ENCODE assay signal across 8 cellular contexts in genomic region chr4:152535903-152536544, GRCh38. TPM values are rescaled to one million over a fixed set of nuclear protein-coding genes. Genes with fewer than 3 reads are reported as not detected.
A peak's percentile ranks its signal among the peaks of the same experiment; 100 is the strongest.
DNase-seq lines count a peak whose midpoint lies in the region; ATAC-seq lines count a peak whose summit lies in the region.

TSS of gene FBXW7 (minus strand) at chr4:152536092. CDS start at chr4:152411803, 124,289 bp downstream.

- H3K36me3 ChIP-seq in CD8-positive, alpha-beta memory T cell (ENCODE audit: insufficient read depth, low read length) = no peaks in the 10 kb centered on the region

- peaks cover 0 to 7% of the 10 kb centered on the region in 2 donors for H3K27me3 Mint-ChIP-seq in CD8-positive, alpha-beta memory T cell

- peak within 1 kb of the TSS; percentile 98 for H3K27ac ChIP-seq in CD8-positive, alpha-beta memory T cell (ENCODE audit: low read depth, low read length)

- peak; percentile 78 for ATAC-seq in GM19468 (IDR thresholded peaks at IDR 0.05; ENCODE audit: extremely low read depth, unreplicated experiment)

- DNase-seq in CD8-positive, alpha-beta memory T cell = peak; percentile 98 to 100 (median 100)
- peak; percentile 92 for DNase-seq in HS-5 (ENCODE audit: low read depth)
- DNase-seq in NK-92 treated with Interleukin-12 subunit alpha and Interleukin-12 subunit beta, amount 100 ng/mL, for 24 hours (lab: John Stamatoyannopoulos, UW) = peak; percentile 95
- peak; percentile 99 for DNase-seq in activated CD8-positive, alpha-beta memory T cell treated with anti-CD3 and anti-CD28 coated beads for 24 hours
- peak; percentile 99 for DNase-seq in effector CD8-positive, alpha-beta T cell (lab: John Stamatoyannopoulos, UW)
- DNase-seq in medulla oblongata (ENCODE audit: extremely low spot score) = peak; percentile 100
- DNase-seq in stimulated activated CD8-positive, alpha-beta memory T cell treated with anti-CD3 and anti-CD28 coated beads, Interleukin-12 subunit alpha, Interleukin-12 subunit beta, amount 100 ng/mL, for 1 hour (ENCODE audit: low read depth) = peak; percentile 99

- H3K27me3 ChIP-seq in CD8-positive, alpha-beta memory T cell (ENCODE audit: insufficient read depth, low read length, poor library complexity, severe bottlenecking) = no peaks in the 10 kb centered on the region

- H3K9me3 ChIP-seq in CD8-positive, alpha-beta memory T cell (ENCODE audit: low read length) = no peaks in the 10 kb centered on the region

- H3K4me1 ChIP-seq in CD8-positive, alpha-beta memory T cell (ENCODE audit: insufficient read depth, low read length) = peaks cover 52% of the 10 kb centered on the region

- peaks cover 68 to 75% (median 73%) of the 10 kb centered on the region in 3 donors for H3K4me1 Mint-ChIP-seq in CD8-positive, alpha-beta memory T cell

- H3K36me3 Mint-ChIP-seq in CD8-positive, alpha-beta memory T cell = peaks cover 0 to 42% (median 7%) of the 10 kb centered on the region in 3 donors

- POLR2A ChIA-PET in CD8-positive, alpha-beta memory T cell (lab: Charles Lee) = interaction anchor here (0.6 to 3.8 kb wide), 17 partner anchors 9 to 435 kb away, joined by 3 to 41 read pairs (median 4); partner anchors contain the start of gene TMEM154

- CTCF ChIA-PET in CD8-positive, alpha-beta memory T cell (lab: Charles Lee) = interaction anchor here (0.8 to 6.9 kb wide), 10 partner anchors 8 to 199 kb away, joined by 3 to 40 read pairs (median 6); no protein-coding TSS in a partner anchor

- peak within 1 kb of the TSS; percentile 94 for H3K4me3 ChIP-seq in CD8-positive, alpha-beta memory T cell (ENCODE audit: low read length)

- H3K9me3 Mint-ChIP-seq in CD8-positive, alpha-beta memory T cell = no peaks in the 10 kb centered on the region

- H3K27ac Mint-ChIP-seq in CD8-positive, alpha-beta memory T cell = peak within 1 kb of the TSS; percentile 96 to 100 (median 99)

- peak within 1 kb of the TSS; percentile 89 to 98 (median 96) for H3K4me3 Mint-ChIP-seq in CD8-positive, alpha-beta memory T cell

RNA-seq across cellular contexts. Expression of gene FBXW7, which starts in this region (rescaled TPM):
- 10 to 100 TPM; 46.6 to 54.3 TPM for total RNA-seq in CD8-positive, alpha-beta memory T cell
- 42.7 TPM for polyA plus RNA-seq in CD8-positive, alpha-beta memory T cell

Comparison
In these comparisons a context has a peak if more than half of its experiments do, and no peak if none do; other contexts are left out.
1. Peak in every context shown above with its lines: DNase-seq, ATAC-seq, H3K4me3 ChIP-seq and H3K27ac ChIP-seq.